ENCODE assay signal across 2 cellular contexts in the genomic region with DNA sequence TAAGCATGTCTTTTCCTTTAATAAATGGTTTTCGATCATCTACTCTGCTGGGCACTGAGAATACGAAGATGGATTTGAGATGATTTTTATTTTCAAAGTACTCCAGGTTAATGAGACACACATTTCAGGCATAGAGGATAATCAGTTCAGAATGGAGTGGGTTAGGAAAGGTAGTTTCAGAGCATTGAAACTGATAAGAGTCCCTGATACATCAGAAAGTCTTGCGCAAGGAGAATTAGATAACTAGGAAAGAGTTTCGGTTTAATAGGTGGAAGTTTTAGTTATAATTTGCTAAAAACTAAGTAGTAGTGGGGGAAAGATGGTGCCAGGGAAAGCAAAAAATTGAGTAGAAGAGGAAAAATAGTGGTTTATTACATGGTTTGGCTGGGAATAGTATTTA.
TF ChIP-seq lines count a peak whose summit lies in the region.

No MANE protein-coding gene starts in this region.

TF ChIP-seq in IMR-90, 13 proteins besides CTCF, POLR2A, EP300 and RAD21:
- peak; percentile 75 for TF ChIP-seq CEBPB (IDR thresholded peaks at IDR 0.05; ENCODE audit: low read depth, low read length)
- TF ChIP-seq FOS (IDR thresholded peaks at IDR 0.05; ENCODE audit: low read depth, low read length), result no peak

TF ChIP-seq in H1, 55 proteins besides CTCF, POLR2A, EP300 and RAD21:
- TF ChIP-seq CEBPB (IDR thresholded peaks at IDR 0.05; ENCODE audit: low read depth, low read length), result peak; percentile 32; the same call in 1 of the 2 replicates
- TF ChIP-seq RBBP5 (IDR thresholded peaks at IDR 0.05; ENCODE audit: borderline replicate concordance, low read depth, low read length), result no peak
